8 cellular contexts compared by ENCODE assay signal in the genomic region with DNA sequence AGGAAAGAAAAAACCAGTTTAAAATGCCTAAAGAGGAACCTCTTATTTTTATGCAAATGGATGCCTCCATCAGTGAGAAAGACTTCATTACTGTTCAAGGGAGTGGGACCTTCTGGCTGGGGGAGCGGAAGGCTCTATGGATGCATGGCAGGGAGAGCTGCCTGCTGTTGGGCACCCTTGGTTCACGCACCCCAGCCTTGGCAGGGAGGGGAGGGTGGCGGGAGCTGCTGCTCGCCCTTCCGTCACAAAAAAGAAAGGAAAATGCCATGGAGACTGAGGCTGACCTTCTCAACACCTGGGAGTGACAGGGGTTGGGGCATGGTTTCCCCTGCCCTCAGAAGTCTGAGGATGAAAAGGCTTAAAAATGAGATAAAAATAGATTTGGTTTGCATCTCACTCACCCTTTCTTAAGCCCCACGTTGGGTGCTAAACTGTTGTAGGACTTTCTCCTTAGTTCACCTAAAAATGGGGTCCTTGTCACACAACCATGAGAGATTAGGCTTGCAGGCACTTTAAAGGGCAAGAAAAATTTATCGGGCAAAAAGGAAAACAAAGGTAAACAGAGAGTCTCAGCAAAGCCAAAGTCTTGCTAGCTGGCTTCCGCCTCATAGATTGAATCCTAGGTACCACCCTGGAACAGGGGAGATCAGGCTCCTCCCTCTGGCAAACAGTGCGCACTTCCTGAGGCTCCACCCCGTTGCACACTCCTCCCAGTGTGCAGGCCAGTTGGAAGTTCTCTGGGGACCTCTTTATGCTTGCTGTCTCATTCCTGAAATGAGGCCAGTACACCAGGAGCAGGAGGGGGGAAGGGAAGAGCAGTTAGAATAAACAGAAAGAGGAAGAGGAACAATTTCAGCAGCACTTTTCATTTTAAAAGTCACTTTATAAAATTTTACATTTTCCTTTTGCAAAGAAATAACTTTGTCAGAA. TPM values are rescaled to one million over a fixed set of nuclear protein-coding genes. Genes with fewer than 3 reads are reported as not detected.
A peak's percentile ranks its signal among the peaks of the same experiment; 100 is the strongest.
DNase-seq lines count a peak whose midpoint lies in the region; ATAC-seq and TF ChIP-seq lines count a peak whose summit lies in the region.

No MANE protein-coding gene starts in this region.

- no peak for TF ChIP-seq CTCF in brain microvascular endothelial cell (IDR thresholded peaks at IDR 0.05; ENCODE audit: low read depth, low read length, missing control alignments)
- no peak for TF ChIP-seq CTCF in endothelial cell (IDR thresholded peaks at IDR 0.05; ENCODE audit: unreplicated experiment)

- peaks cover 1% of the 10 kb centered on the region for H3K27me3 Mint-ChIP-seq in endothelial cell (ENCODE audit: unreplicated experiment)

- H3K4me3 Mint-ChIP-seq in endothelial cell (ENCODE audit: unreplicated experiment) = no peak overlapping the region

- ATAC-seq in GM18502 (IDR thresholded peaks at IDR 0.05; ENCODE audit: poor library complexity, unreplicated experiment) (peak; percentile 86), GM21576 (IDR thresholded peaks at IDR 0.05; ENCODE audit: unreplicated experiment) (peak; percentile 57)

- no peaks in the 10 kb centered on the region for H3K27me3 ChIP-seq in brain microvascular endothelial cell (replicated peaks)

- peaks cover 8% of the 10 kb centered on the region for H3K4me1 Mint-ChIP-seq in endothelial cell (ENCODE audit: unreplicated experiment)

- peak; percentile 65 for DNase-seq in LHCN-M2 (ENCODE audit: low read depth)
- peak; percentile 65 for DNase-seq in brain microvascular endothelial cell
- DNase-seq in midbrain (lab: John Stamatoyannopoulos, UW) = peak; percentile 21
- DNase-seq in foreskin melanocyte = no peak
- DNase-seq in NCI-H524 treated with DMSO at 0.1 percent for 48 hours (lab: John Stamatoyannopoulos, UW) = no peak
- DNase-seq in endothelial cell (ENCODE audit: low spot score) = no peak

- H3K36me3 Mint-ChIP-seq in endothelial cell (ENCODE audit: low read depth, unreplicated experiment) = peaks cover 46% of the 10 kb centered on the region

- peaks cover 4% of the 10 kb centered on the region for H3K9me3 Mint-ChIP-seq in endothelial cell (ENCODE audit: unreplicated experiment)

- H3K27ac Mint-ChIP-seq in endothelial cell (ENCODE audit: unreplicated experiment) = no peak overlapping the region

- H3K36me3 ChIP-seq in brain microvascular endothelial cell (replicated peaks) = no peaks in the 10 kb centered on the region

- no peak overlapping the region for H3K4me3 ChIP-seq in brain microvascular endothelial cell (ENCODE audit: low read depth, low read length)

- H3K27ac ChIP-seq in brain microvascular endothelial cell = no peak overlapping the region

- in situ Hi-C loops in brain microvascular endothelial cell (cut with HindIII; ENCODE audit: low pct_ligation_motif_present, low sequenced_read_pairs) = no loop called here

RNA-seq across cellular contexts. Expression of a gene that starts 31.6 kb away (rescaled TPM):
- 30.7 and 35.2 TPM in 2 replicates for total RNA-seq in LHCN-M2 (2014; rRNA removed)
- 26.9 TPM for polyA plus RNA-seq in LHCN-M2 (2012)
- total RNA-seq in endothelial cell (ENCODE audit: unreplicated experiment) = 125 TPM

RNA-seq across cellular contexts. Expression of a gene that starts 31.8 kb away (rescaled TPM):
- total RNA-seq in LHCN-M2 (2014; rRNA removed) (57.3 and 69.2 TPM in 2 replicates), endothelial cell (ENCODE audit: unreplicated experiment) (66.3 TPM)
- polyA plus RNA-seq in LHCN-M2 (2012) = 31.0 TPM

Comparison
In these comparisons a context has a peak if more than half of its experiments do, and no peak if none do; other contexts are left out.
1. DNase-seq: peak in LHCN-M2 (single experiment), brain microvascular endothelial cell (single experiment) and midbrain (single experiment); none in foreskin melanocyte (single experiment), NCI-H524 treated with DMSO at 0.1 percent for 48 hours (single experiment) and endothelial cell (single experiment).